ENCODE assay signal across 8 cellular contexts in the genomic region with DNA sequence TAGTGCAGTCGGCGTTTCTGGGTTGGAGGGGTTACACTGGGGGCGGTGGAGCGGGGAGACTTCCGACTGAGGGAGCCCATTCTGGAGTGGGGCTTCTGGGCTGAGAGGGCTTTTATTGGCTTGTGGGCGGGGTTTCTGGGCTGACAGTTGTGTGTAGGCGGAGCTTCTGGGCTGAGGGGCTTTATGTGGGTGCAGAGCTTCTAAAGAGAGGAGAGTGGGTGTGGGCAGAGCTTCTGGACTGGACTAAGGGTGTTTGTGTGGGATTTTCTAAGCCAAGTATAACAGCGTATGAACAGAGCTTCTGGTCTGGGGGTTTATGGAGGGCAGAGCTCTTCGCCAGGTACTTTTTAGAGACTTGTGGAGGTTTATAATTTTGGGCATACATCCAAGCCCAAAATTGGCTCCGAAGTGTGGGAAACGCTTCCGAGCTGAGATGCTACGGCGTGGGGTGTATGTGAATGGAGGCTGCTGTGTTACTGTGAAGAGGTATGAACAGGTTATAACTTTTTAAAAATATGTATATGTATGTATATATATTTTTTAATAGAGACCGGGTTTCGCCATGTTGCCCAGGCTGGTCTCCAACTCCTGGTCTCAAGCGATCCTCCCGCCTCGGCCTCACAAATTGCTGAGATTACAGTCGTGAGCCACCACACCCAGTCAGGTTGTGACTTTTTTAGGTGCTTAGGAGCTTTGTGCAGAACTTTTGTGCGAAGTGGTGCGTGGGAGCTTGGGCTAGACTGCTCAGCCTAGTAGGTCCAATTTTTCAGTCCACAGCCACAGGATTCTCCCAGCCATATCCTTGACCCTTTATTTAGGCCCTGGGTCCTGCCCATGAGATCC. TPM values are rescaled to one million over a fixed set of nuclear protein-coding genes. Genes with fewer than 3 reads are reported as not detected.
DNase-seq lines count a peak whose midpoint lies in the region; ATAC-seq, FAIRE-seq and TF ChIP-seq lines count a peak whose summit lies in the region.

No MANE protein-coding gene starts in this region.

- POLR2A ChIA-PET in GM12878 (lab: Charles Lee) = interaction anchor here (0.6 to 5.0 kb wide), 22 partner anchors 9 to 699 kb away, joined by 3 to 58 read pairs (median 4); a partner anchor contains a TSS

- no peak for TF ChIP-seq POLR2A in GM12878 (IDR thresholded peaks at IDR 0.05; ENCODE audit: low read depth, low read length)

- no peak for TF ChIP-seq RAD21 in GM12878 (IDR thresholded peaks at IDR 0.05; ENCODE audit: insufficient read depth, low read depth, low read length)
- TF ChIP-seq RAD21 in liver (IDR thresholded peaks at IDR 0.05) = no peak

- H3K4me3 ChIP-seq in GM12878 = peak overlapping the region; percentile 92
- H3K4me3 ChIP-seq in liver (ENCODE audit: low read depth in 1 of 3, low read length in 3 of 3) = peak overlapping the region; percentile 55 to 92 (median 90)
- H3K4me3 ChIP-seq in upper lobe of right lung = peak overlapping the region; percentile 72

- peaks cover 9 to 14% of the 10 kb centered on the region in 2 experiments for H3K36me3 ChIP-seq in GM12878 (ENCODE audit: control insufficient read depth in 2 of 2, insufficient read depth in 2 of 2, low read length in 1 of 2)
- H3K36me3 ChIP-seq in liver (ENCODE audit: control insufficient read depth in 4 of 4, insufficient read depth in 3 of 4, low read depth in 1 of 4, low read length in 3 of 4) = peaks cover 1 to 23% (median 16%) of the 10 kb centered on the region in 4 donors
- H3K36me3 ChIP-seq in upper lobe of right lung = peaks cover 31% of the 10 kb centered on the region

- no peak; a peak in 1 of 4 replicates for TF ChIP-seq EP300 in GM12878 (IDR thresholded peaks at IDR 0.05; ENCODE audit: borderline replicate concordance in 1 of 2, control insufficient read depth in 1 of 2, low read depth in 2 of 2, low read length in 2 of 2)

- DNase-seq in COLO829 (ENCODE audit: low spot score) (peak; percentile 49), GM12878 (ENCODE audit: low read depth, low spot score) (peak; percentile 54), upper lobe of right lung (peak; percentile 53), NCI-H1694 treated with DMSO at 0.1 percent for 48 hours (lab: John Stamatoyannopoulos, UW) (no peak), NCI-H1092 (lab: John Stamatoyannopoulos, UW) (no peak)

- ATAC-seq in HG03135 (IDR thresholded peaks at IDR 0.05; ENCODE audit: unreplicated experiment) (peak; percentile 11), GM12878 (peak; percentile 66), upper lobe of right lung (no peak), HG02840 (IDR thresholded peaks at IDR 0.05; ENCODE audit: low FRiP score, unreplicated experiment) (no peak)

- H3K4me1 ChIP-seq in GM12878 (ENCODE audit: control insufficient read depth, insufficient read depth, low read length) = peaks cover 13% of the 10 kb centered on the region
- peaks cover 4 to 14% (median 12%) of the 10 kb centered on the region in 4 donors for H3K4me1 ChIP-seq in liver (ENCODE audit: control insufficient read depth in 4 of 4, insufficient read depth in 4 of 4, low read length in 3 of 4)
- H3K4me1 ChIP-seq in upper lobe of right lung = peaks cover 18% of the 10 kb centered on the region

- peaks cover 8% of the 10 kb centered on the region for H3K79me2 ChIP-seq in GM12878 (ENCODE audit: control insufficient read depth, insufficient read depth, low read length)

- TSS peak; percentile 65 for BruUV-seq in GM12878 (replicated peaks; lab: Mats Ljungman, UMichigan)

- peak overlapping the region; percentile 70 for H3K27ac ChIP-seq in GM12878 (ENCODE audit: control insufficient read depth, insufficient read depth)
- H3K27ac ChIP-seq in liver (ENCODE audit: low read depth in 1 of 2, low read length in 2 of 2) = peak overlapping the region; percentile 92 to 97
- H3K27ac ChIP-seq in upper lobe of right lung = peak overlapping the region; percentile 84

- CTCF ChIA-PET in GM12878 (lab: Yijun Ruan, JAX) = interaction anchor here (0.6 to 5.4 kb wide), 19 partner anchors 10 to 1022 kb away, joined by 3 to 56 read pairs (median 4); a partner anchor contains a TSS

- 0 out of 6 replicates have a peak, but pooled peaks of 1 of the 3 experiments have one; percentile 26 for TF ChIP-seq CTCF in GM12878 (IDR thresholded peaks at IDR 0.05 in 2 of 3, conservative IDR thresholded peaks at IDR 0.05 in 1 of 3; ENCODE audit: control insufficient read depth in 2 of 3, extremely low read depth in 1 of 3, insufficient read depth in 1 of 3, low read depth in 3 of 3, low read length in 3 of 3)
- TF ChIP-seq CTCF in liver (IDR thresholded peaks at IDR 0.05; ENCODE audit: low read depth, low read length, missing input control) = no peak
- no peak for TF ChIP-seq CTCF in upper lobe of right lung (IDR thresholded peaks at IDR 0.05)

- no peaks in the 10 kb centered on the region for H4K20me1 ChIP-seq in GM12878 (ENCODE audit: control insufficient read depth, insufficient read depth)

- FAIRE-seq in GM12878 (lab: Jason Lieb, UNC) = no peak

- 58% methylated on average over 22 of the region's 22 CpGs for WGBS in GM12878 (ENCODE audit: insufficient coverage, insufficient replicate concordance, low lambda C conversion rate, missing lambda C conversion rate)
- WGBS in liver = 54% methylated on average over 22 of the region's 22 CpGs

- intact Hi-C loops in GM12878 (cut with micrococcal nuclease; ENCODE audit: unreplicated experiment) (loop anchor here (5.0 kb wide), 1 partner anchor 34 kb away; a partner anchor contains a TSS), upper lobe of right lung (cut with DNase I) (no loop called here)

- H3K9me3 ChIP-seq in GM12878 (replicated peaks; ENCODE audit: control insufficient read depth, insufficient read depth, low read length) (no peaks in the 10 kb centered on the region), liver (ENCODE audit: control insufficient read depth in 4 of 4, low read length in 3 of 4) (no peaks in the 10 kb centered on the region), upper lobe of right lung (no peaks in the 10 kb centered on the region)

- RAD21 ChIA-PET in GM12878 (lab: Charles Lee; ENCODE audit: unreplicated experiment) = interaction anchor here (0.6 to 2.6 kb wide), 26 partner anchors 10 to 358 kb away, joined by 3 to 29 read pairs (median 4); a partner anchor contains a TSS

- H2AFZ ChIP-seq in GM12878 (ENCODE audit: control insufficient read depth, low read depth, low read length) = peak overlapping the region; percentile 52

- SMC1A ChIA-PET in GM12878 (lab: Charles Lee; ENCODE audit: uncharacterized antibody, unreplicated experiment) = interaction anchor here (0.6 to 3.2 kb wide), 15 partner anchors 8 to 258 kb away, joined by 3 to 17 read pairs (median 3); a partner anchor contains a TSS

- H3K4me2 ChIP-seq in GM12878 (ENCODE audit: control insufficient read depth, insufficient read depth) = peak overlapping the region; percentile 58

- H3K9ac ChIP-seq in GM12878 (ENCODE audit: control insufficient read depth, insufficient read depth, low read length) (peak overlapping the region; percentile 58; the same call in 1 of the 2 replicates), liver (ENCODE audit: low read depth in 1 of 2, low read length in 2 of 2) (peak overlapping the region; percentile 4 to 11)

- H3K27me3 ChIP-seq in GM12878 (replicated peaks in 1 of 2; ENCODE audit: control insufficient read depth in 2 of 2, insufficient read depth in 2 of 2, low read length in 1 of 2) (no peaks in the 10 kb centered on the region), liver (ENCODE audit: control insufficient read depth in 4 of 4, insufficient read depth in 4 of 4, low read length in 3 of 4) (no peaks in the 10 kb centered on the region), upper lobe of right lung (no peaks in the 10 kb centered on the region)

- in situ Hi-C loops in GM12878 (cut with MboI) = no loop called here

RNA-seq across cellular contexts. Expression of a gene that starts 0.9 kb away (rescaled TPM):
- 12.3 and 16.0 TPM in 2 replicates for total RNA-seq in GM12878 (2013; cell fraction: nucleolus; rRNA removed)
- total RNA-seq in GM12878 (2014; rRNA removed) = 5.4 and 6.8 TPM in 2 replicates
- 6.0 and 6.3 TPM in 2 replicates for total RNA-seq in GM12878 (2014; rRNA removed; fragmentation: Illumina TruSeq; extraction: Trizol)
- 24.3 TPM in 2 replicates for total RNA-seq in GM12878 (2021)
- 9.7 TPM for polyA plus RNA-seq in GM12878 (2011; ENCODE audit: low read depth)
- polyA plus RNA-seq in GM12878 (2011; rRNA removed) = 4.4 and 14.3 TPM in 2 replicates
- polyA plus RNA-seq in GM12878 (2011; cell fraction: cytosol; rRNA removed) = 31.1 and 32.2 TPM in 2 replicates
- polyA plus RNA-seq in GM12878 (2011; cell fraction: nucleus; rRNA removed) = 23.5 and 25.2 TPM in 2 replicates
- 17.9 and 21.4 TPM in 2 replicates for polyA plus RNA-seq in GM12878 (2012)
- polyA plus RNA-seq in GM12878 (2014; fragmentation: Illumina TruSeq; extraction: Trizol) = 5.7 and 11.7 TPM in 2 replicates
- polyA plus RNA-seq in GM12878 (2014; fragmentation: Nextera tagmentation; extraction: Ambion mirVana) = 1 to 10 TPM; 2.3 to 3.4 TPM
- polyA plus RNA-seq in GM12878 (2014; rRNA removed) = 13.0 and 18.9 TPM in 2 replicates
- 10 to 100 TPM; 25.1 to 27.2 TPM for polyA plus RNA-seq in GM12878 (2016; fragmentation: Nextera tagmentation; extraction: Ambion mirVana)
- 18.7 and 25.6 TPM in 2 replicates for polyA minus RNA-seq in GM12878 (2011; rRNA and poly(A)+ RNA removed)
- polyA minus RNA-seq in GM12878 (2011; cell fraction: cytosol; rRNA and poly(A)+ RNA removed) = 8.3 and 13.0 TPM in 2 replicates
- 5.0 and 8.5 TPM in 2 replicates for polyA minus RNA-seq in GM12878 (2011; cell fraction: nucleus; rRNA and poly(A)+ RNA removed)
- total RNA-seq in liver = 1 to 10 TPM; 3.0 to 4.3 TPM
- polyA plus RNA-seq in liver = 1 to 10 TPM; 7.6 to 8.1 TPM
- 18.1 TPM for total RNA-seq in upper lobe of right lung

RNA-seq across cellular contexts. Expression of a gene that starts 34.2 kb away (rescaled TPM):
- 27.3 and 28.9 TPM in 2 replicates for total RNA-seq in GM12878 (2013; cell fraction: nucleolus; rRNA removed)
- total RNA-seq in GM12878 (2014; rRNA removed) (25.8 and 31.1 TPM in 2 replicates), GM12878 (2014; rRNA removed; fragmentation: Illumina TruSeq; extraction: Trizol) (34.5 and 34.9 TPM in 2 replicates), GM12878 (2021) (51.1 and 55.6 TPM in 2 replicates), liver (10 to 100 TPM; 22.8 to 23.2 TPM), upper lobe of right lung (69.2 TPM)
- polyA plus RNA-seq in GM12878 (2011; ENCODE audit: low read depth) = 10.6 TPM
- polyA plus RNA-seq in GM12878 (2011; rRNA removed) (25.1 and 28.9 TPM in 2 replicates), GM12878 (2014; fragmentation: Illumina TruSeq; extraction: Trizol) (24.6 and 25.5 TPM in 2 replicates), GM12878 (2014; fragmentation: Nextera tagmentation; extraction: Ambion mirVana) (10 to 100 TPM; 11.1 to 25.5 TPM), GM12878 (2014; rRNA removed) (23.1 and 26.0 TPM in 2 replicates), GM12878 (2016; fragmentation: Nextera tagmentation; extraction: Ambion mirVana) (10 to 100 TPM; 28.5 to 35.2 TPM), liver (10 to 100 TPM in 1 of 2 donors, 1 to 10 TPM in 1; 9.3 to 10.6 TPM)
- polyA plus RNA-seq in GM12878 (2011; cell fraction: cytosol; rRNA removed) = 18.9 and 21.8 TPM in 2 replicates
- polyA plus RNA-seq in GM12878 (2011; cell fraction: nucleus; rRNA removed) = 7.5 and 11.6 TPM in 2 replicates
- 12.7 and 13.4 TPM in 2 replicates for polyA plus RNA-seq in GM12878 (2012)
- polyA minus RNA-seq in GM12878 (2011; rRNA and poly(A)+ RNA removed) = 29.7 and 34.2 TPM in 2 replicates
- 14.3 and 16.5 TPM in 2 replicates for polyA minus RNA-seq in GM12878 (2011; cell fraction: cytosol; rRNA and poly(A)+ RNA removed)
- polyA minus RNA-seq in GM12878 (2011; cell fraction: nucleus; rRNA and poly(A)+ RNA removed) = 5.2 and 6.4 TPM in 2 replicates

RNA-seq across cellular contexts. Expression of a gene that starts 59.9 kb away (rescaled TPM):
- total RNA-seq in GM12878 (2013; cell fraction: nucleolus; rRNA removed) = 64.4 and 68.6 TPM in 2 replicates
- total RNA-seq in GM12878 (2014; rRNA removed) = 70.5 and 82.1 TPM in 2 replicates
- total RNA-seq in GM12878 (2014; rRNA removed; fragmentation: Illumina TruSeq; extraction: Trizol) = 94.4 and 96.7 TPM in 2 replicates
- 197 and 204 TPM in 2 replicates for total RNA-seq in GM12878 (2021)
- polyA plus RNA-seq in GM12878 (2011; ENCODE audit: low read depth) = 86.5 TPM
- 55.8 and 75.1 TPM in 2 replicates for polyA plus RNA-seq in GM12878 (2011; rRNA removed)
- 45.5 and 56.2 TPM in 2 replicates for polyA plus RNA-seq in GM12878 (2011; cell fraction: cytosol; rRNA removed)
- polyA plus RNA-seq in GM12878 (2011; cell fraction: nucleus; rRNA removed) = 47.1 and 71.8 TPM in 2 replicates
- polyA plus RNA-seq in GM12878 (2012) = 125 and 131 TPM in 2 replicates
- polyA plus RNA-seq in GM12878 (2014; fragmentation: Illumina TruSeq; extraction: Trizol) = 163 and 170 TPM in 2 replicates
- polyA plus RNA-seq in GM12878 (2014; fragmentation: Nextera tagmentation; extraction: Ambion mirVana) = 10 to 100 TPM; 42.5 to 97.6 TPM
- 90.0 and 97.9 TPM in 2 replicates for polyA plus RNA-seq in GM12878 (2014; rRNA removed)
- polyA plus RNA-seq in GM12878 (2016; fragmentation: Nextera tagmentation; extraction: Ambion mirVana) = 100 to 1,000 TPM; 142 to 157 TPM
- polyA minus RNA-seq in GM12878 (2011; rRNA and poly(A)+ RNA removed) = 29.4 and 34.5 TPM in 2 replicates
- polyA minus RNA-seq in GM12878 (2011; cell fraction: cytosol; rRNA and poly(A)+ RNA removed) = 36.6 and 38.2 TPM in 2 replicates
- polyA minus RNA-seq in GM12878 (2011; cell fraction: nucleus; rRNA and poly(A)+ RNA removed) = 16.7 and 34.1 TPM in 2 replicates
- total RNA-seq in liver = 10 to 100 TPM; 21.7 to 37.6 TPM
- polyA plus RNA-seq in liver = 10 to 100 TPM; 14.6 to 27.3 TPM
- total RNA-seq in upper lobe of right lung = 81.7 TPM

Comparison
In these comparisons a context has a peak if more than half of its experiments do, and no peak if none do; other contexts are left out.
1. DNase-seq: peak in COLO829 (single experiment), GM12878 (single experiment) and upper lobe of right lung (single experiment); none in NCI-H1694 treated with DMSO at 0.1 percent for 48 hours (single experiment) and NCI-H1092 (single experiment).
2. ATAC-seq: peak in HG03135 (single experiment) and GM12878 (single experiment); none in upper lobe of right lung (single experiment) and HG02840 (single experiment).
3. Peak in every context shown above with its lines, with median percentiles within 50 percentile points of each other: H3K27ac ChIP-seq and H3K4me3 ChIP-seq.